11 cellular contexts compared by ENCODE assay signal in the genomic region with DNA sequence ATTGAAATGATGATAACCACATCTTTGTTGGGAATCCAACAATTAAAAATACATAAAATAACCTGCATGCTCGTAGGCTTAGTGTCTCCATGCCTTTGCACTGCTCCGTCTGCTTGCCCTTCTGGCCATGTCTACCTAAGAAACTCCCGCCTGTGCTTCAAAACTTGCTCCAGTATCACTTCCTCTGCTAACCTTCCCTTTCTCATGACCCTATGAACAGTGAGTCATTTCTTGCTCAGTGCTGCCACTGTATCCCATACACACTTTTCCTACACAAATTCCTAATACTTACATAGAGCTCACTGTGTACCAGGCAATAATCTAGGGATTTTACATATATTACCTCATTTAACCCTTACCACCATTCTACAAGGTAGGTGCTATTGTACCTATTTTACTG. TPM values are rescaled to one million over a fixed set of nuclear protein-coding genes. Genes with fewer than 3 reads are reported as not detected.
A peak's percentile ranks its signal among the peaks of the same experiment; 100 is the strongest.
DNase-seq lines count a peak whose midpoint lies in the region; ATAC-seq, FAIRE-seq and TF ChIP-seq lines count a peak whose summit lies in the region.
"Had no signal": no experiment of that assay in that cellular context is flagged by ENCODE, and none has a peak within 500 bp of the region (broad histone marks: within the 10 kb centered on the region; RNA-seq: fewer than 3 reads in every experiment).

No MANE protein-coding gene starts in this region.

- TF ChIP-seq CTCF in HCT116 (IDR thresholded peaks at IDR 0.05 in 2 of 3, conservative IDR thresholded peaks at IDR 0.05 in 1 of 3; ENCODE audit: borderline replicate concordance in 1 of 3, insufficient read depth in 1 of 3, low read depth in 2 of 3, low read length in 2 of 3) (no peak), HepG2 (CRISPR knock-in tag; IDR thresholded peaks at IDR 0.05) (no peak)

- H3K9ac ChIP-seq in HCT116 (ENCODE audit: low read length) (no peak overlapping the region), HepG2 (ENCODE audit: insufficient read depth, low read depth, low read length) (no peak overlapping the region)

- TF ChIP-seq POLR2A in HCT116 (IDR thresholded peaks at IDR 0.05; ENCODE audit: borderline replicate concordance, extremely low read depth, insufficient read depth, insufficient read length) (no peak), HepG2 (IDR thresholded peaks at IDR 0.05; ENCODE audit: insufficient read depth in 1 of 2, low read depth in 2 of 2, low read length in 2 of 2) (no peak)

- TF ChIP-seq RAD21 in HCT116 (IDR thresholded peaks at IDR 0.05; ENCODE audit: low read depth) = no peak
- no peak for TF ChIP-seq RAD21 in HepG2 (CRISPR knock-in tag; IDR thresholded peaks at IDR 0.05)

- H3K4me1 ChIP-seq in HCT116 (ENCODE audit: control insufficient read depth in 1 of 2, insufficient read depth in 2 of 2, low read length in 2 of 2) (peaks cover 0 to 11% of the 10 kb centered on the region in 2 experiments; a peak in 2 of 4 replicates), HepG2 (ENCODE audit: insufficient read depth, low read length) (peaks cover 73% of the 10 kb centered on the region), aorta (ENCODE audit: control insufficient read depth in 1 of 2, insufficient read depth in 2 of 2, low read length in 2 of 2) (no peaks in the 10 kb centered on the region)

- H3K9me2 ChIP-seq in HCT116 (ENCODE audit: insufficient read depth) = no peaks in the 10 kb centered on the region

- 99% methylated on average over 3 of the region's 3 CpGs for WGBS in HepG2 (ENCODE audit: low lambda C conversion rate)
- 91 to 97% methylated on average over 3 of the region's 3 CpGs for WGBS in aorta, 2 donors

- H2AFZ ChIP-seq in HCT116 (ENCODE audit: low read depth, low read length, poor library complexity, severe bottlenecking) = no peak overlapping the region
- H2AFZ ChIP-seq in HepG2 (ENCODE audit: low read length) = no peak overlapping the region

- H3K36me3 ChIP-seq in HCT116 (ENCODE audit: control insufficient read depth in 1 of 2, insufficient read depth in 2 of 2, low read length in 2 of 2) (peaks cover 4 to 28% of the 10 kb centered on the region in 2 experiments), HepG2 (replicated peaks in 1 of 2; ENCODE audit: control insufficient read depth in 1 of 2, insufficient read depth in 2 of 2, low read length in 2 of 2) (peaks cover 12 to 42% of the 10 kb centered on the region in 2 experiments), aorta (ENCODE audit: control insufficient read depth in 1 of 2, insufficient read depth in 2 of 2, low read length in 1 of 2) (peaks cover 0 to 2% of the 10 kb centered on the region in 2 donors)

- peaks cover 15% of the 10 kb centered on the region for H3K79me2 ChIP-seq in HCT116 (ENCODE audit: insufficient read depth, low read length)
- peaks cover 13% of the 10 kb centered on the region for H3K79me2 ChIP-seq in HepG2 (ENCODE audit: insufficient read depth, low read length)

- H3K27me3 ChIP-seq in HCT116 (ENCODE audit: insufficient read depth, low read length) (no peaks in the 10 kb centered on the region), HepG2 (ENCODE audit: control insufficient read depth in 1 of 2, insufficient read depth in 2 of 2, low read length in 2 of 2) (no peaks in the 10 kb centered on the region), aorta (ENCODE audit: control insufficient read depth in 1 of 2, insufficient read depth in 2 of 2, low read length in 1 of 2) (no peaks in the 10 kb centered on the region)

- BruUV-seq in HCT116 (replicated peaks; lab: Mats Ljungman, UMichigan) = no TSS peak
- BruUV-seq in HepG2 (replicated peaks; lab: Mats Ljungman, UMichigan) = no TSS peak

- H3K4me2 ChIP-seq in HCT116 (ENCODE audit: low read length) = 0 out of 2 replicates have a peak overlapping the region, but pooled peaks have one; percentile 0
- no peak overlapping the region for H3K4me2 ChIP-seq in HepG2 (ENCODE audit: low read depth, low read length)

- H3K4me3 ChIP-seq in HCT116 (replicated peaks in 1 of 2; ENCODE audit: low read depth in 1 of 2, low read length in 2 of 2) (no peak overlapping the region), HepG2 (replicated peaks in 1 of 3; ENCODE audit: insufficient read depth in 1 of 3, low read depth in 2 of 3, low read length in 3 of 3) (no peak overlapping the region), aorta (ENCODE audit: low read length in 2 of 2) (no peak overlapping the region)

- no peak overlapping the region for H3K27ac Mint-ChIP-seq in activated CD4-positive, alpha-beta memory T cell treated with anti-CD3 and anti-CD28 coated beads, Interleukin-2, amount 10 ng/mL, durations not matched to agents 7 days and 5 days

- H3K27me3 Mint-ChIP-seq in activated CD4-positive, alpha-beta memory T cell treated with anti-CD3 and anti-CD28 coated beads, Interleukin-2, amount 10 ng/mL, durations not matched to agents 7 days and 5 days = no peaks in the 10 kb centered on the region

- no peak for DNase-seq in HCT116 (ENCODE audit: low read depth, low spot score)
- peak; percentile 18 for DNase-seq in NCI-H226
- DNase-seq in HepG2 (ENCODE audit: low spot score) = no peak
- DNase-seq in aorta = no peak
- no peak for DNase-seq in activated CD4-positive, alpha-beta memory T cell treated with anti-CD3 and anti-CD28 coated beads, Interleukin-2, amount 10 ng/mL, durations not matched to agents 7 days and 5 days
- DNase-seq in ecto neural progenitor cell (ENCODE audit: low spot score) = no peak
- no peak for DNase-seq in stimulated activated naive CD4-positive, alpha-beta T cell treated with Interleukin-2 at 50 U/mL for 16 hours (lab: John Stamatoyannopoulos, UW)
- DNase-seq: amygdala, NCI-H2081, WERI-Rb-1 had no signal

- CTCF ChIA-PET in HCT116 (lab: Charles Lee) (no interaction called here), HepG2 (lab: Yijun Ruan, JAX; ENCODE audit: low intra/inter-chr PET ratio, low total read pairs) (no interaction called here)
- CTCF ChIA-PET in activated CD4-positive, alpha-beta memory T cell treated with anti-CD3 and anti-CD28 coated beads, Interleukin-2, amount 10 ng/mL, durations not matched to agents 7 days and 5 days (lab: Charles Lee) = no interaction called here

- H3K9me3 Mint-ChIP-seq in activated CD4-positive, alpha-beta memory T cell treated with anti-CD3 and anti-CD28 coated beads, Interleukin-2, amount 10 ng/mL, durations not matched to agents 7 days and 5 days = no peaks in the 10 kb centered on the region

- POLR2A ChIA-PET in HCT116 (lab: Charles Lee) (no interaction called here), HepG2 (lab: Yijun Ruan, JAX) (interaction anchor here (1.0 kb wide), 1 partner anchor 32 kb away, joined by 3 read pairs; no protein-coding TSS in a partner anchor)
- POLR2A ChIA-PET in activated CD4-positive, alpha-beta memory T cell treated with anti-CD3 and anti-CD28 coated beads, Interleukin-2, amount 10 ng/mL, durations not matched to agents 7 days and 5 days (lab: Charles Lee) = no interaction called here

- ATAC-seq in GM18519 (IDR thresholded peaks at IDR 0.05; ENCODE audit: low FRiP score, unreplicated experiment) = peak; percentile 84
- peak; percentile 60; the same call in 1 of the 2 replicates for ATAC-seq in HCT116
- ATAC-seq in HepG2 = peak; percentile 32; the same call in 1 of the 3 replicates
- ATAC-seq in aorta (ENCODE audit: low FRiP score) = no peak

- H3K4me1 Mint-ChIP-seq in activated CD4-positive, alpha-beta memory T cell treated with anti-CD3 and anti-CD28 coated beads, Interleukin-2, amount 10 ng/mL, durations not matched to agents 7 days and 5 days = peaks cover 7% of the 10 kb centered on the region

- FAIRE-seq in HepG2 (lab: Jason Lieb, UNC) = no peak

- H4K20me1 ChIP-seq in HCT116 (ENCODE audit: insufficient read depth) (no peaks in the 10 kb centered on the region), HepG2 (ENCODE audit: insufficient read depth, low read length) (no peaks in the 10 kb centered on the region)

- H3K36me3 Mint-ChIP-seq in activated CD4-positive, alpha-beta memory T cell treated with anti-CD3 and anti-CD28 coated beads, Interleukin-2, amount 10 ng/mL, durations not matched to agents 7 days and 5 days (ENCODE audit: low read depth) = peaks cover 60% of the 10 kb centered on the region

- H3K9me3 ChIP-seq in HCT116 (ENCODE audit: control insufficient read depth in 1 of 2, insufficient read depth in 1 of 2, low read depth in 1 of 2, low read length in 2 of 2) = no peaks in the 10 kb centered on the region
- H3K9me3 ChIP-seq in HepG2 (ENCODE audit: low read length) = no peaks in the 10 kb centered on the region
- no peaks in the 10 kb centered on the region for H3K9me3 ChIP-seq in aorta (ENCODE audit: control insufficient read depth, low read length)

- no peak overlapping the region for H3K27ac ChIP-seq in HCT116 (ENCODE audit: low read depth, low read length)
- peak overlapping the region; percentile 18 for H3K27ac ChIP-seq in HepG2 (ENCODE audit: extremely low read length, insufficient read depth, low read length)
- H3K27ac ChIP-seq in aorta (ENCODE audit: low read depth in 1 of 2, low read length in 2 of 2) = no peak overlapping the region
- H3K27ac ChIP-seq: WERI-Rb-1 had no signal

- TF ChIP-seq EP300 in HepG2 (IDR thresholded peaks at IDR 0.05; ENCODE audit: low read depth in 2 of 2, low read length in 2 of 2) (no peak), HepG2 (CRISPR knock-in tag; IDR thresholded peaks at IDR 0.05; ENCODE audit: borderline replicate concordance) (no peak)

- intact Hi-C loops in HCT116 (cut with micrococcal nuclease) = no loop called here
- intact Hi-C loops in HepG2 (cut with micrococcal nuclease; ENCODE audit: unreplicated experiment) = no loop called here
- intact Hi-C loops in aorta (cut with DNase I) = no loop called here

- RAD21 ChIA-PET in HCT116 (lab: Charles Lee; ENCODE audit: low non-redundant PET in 1 of 2, low total read pairs in 2 of 2, uncharacterized antibody in 2 of 2, unreplicated experiment in 2 of 2) = no interaction called here

- in situ Hi-C loops in HepG2 (cut with HindIII; ENCODE audit: extremely low pct_ligation_motif_present, low pct_unique_long_range_greater_than_20kb) = loop anchor here (10.0 kb wide), 1 partner anchor 59 kb away; no protein-coding TSS in a partner anchor

- no peak overlapping the region for H3K4me3 Mint-ChIP-seq in activated CD4-positive, alpha-beta memory T cell treated with anti-CD3 and anti-CD28 coated beads, Interleukin-2, amount 10 ng/mL, durations not matched to agents 7 days and 5 days

RNA-seq across cellular contexts. Expression of a gene that starts 33.5 kb away (rescaled TPM):
- total RNA-seq in HCT116 (2021; ENCODE audit: unreplicated experiment) (34.8 TPM), HepG2 (2016; rRNA removed; fragmentation: Illumina TruSeq; extraction: Trizol) (39.7 and 55.4 TPM in 2 replicates), aorta (10 to 100 TPM; 49.4 to 60.1 TPM)
- 18.6 and 21.6 TPM in 2 replicates for polyA plus RNA-seq in HCT116 (2012)
- 31.4 and 37.1 TPM in 2 replicates for total RNA-seq in HepG2 (2016; cell fraction: cytosol; rRNA removed; fragmentation: Illumina TruSeq; extraction: Trizol; ENCODE audit: low read depth)
- 37.5 and 55.7 TPM in 2 replicates for total RNA-seq in HepG2 (2016; cell fraction: insoluble cytoplasmic fraction; rRNA removed; fragmentation: Illumina TruSeq; extraction: Trizol)
- 23.4 and 26.2 TPM in 2 replicates for total RNA-seq in HepG2 (2016; cell fraction: membrane; rRNA removed; fragmentation: Illumina TruSeq; extraction: Trizol)
- total RNA-seq in HepG2 (2016; cell fraction: nucleus; rRNA removed; fragmentation: Illumina TruSeq; extraction: Trizol) = 66.5 and 76.9 TPM in 2 replicates
- polyA plus RNA-seq in HepG2 (2011; rRNA removed) (40.1 and 53.5 TPM in 2 replicates), aorta (10 to 100 TPM; 10.1 to 23.4 TPM)
- 37.5 and 46.4 TPM in 2 replicates for polyA plus RNA-seq in HepG2 (2011; cell fraction: cytosol; rRNA removed)
- polyA plus RNA-seq in HepG2 (2011; cell fraction: nucleus; rRNA removed) = 19.8 and 20.7 TPM in 2 replicates
- polyA plus RNA-seq in HepG2 (2012) = 38.8 and 42.3 TPM in 2 replicates
- 2.8 and 3.1 TPM in 2 replicates for polyA plus RNA-seq in HepG2 (2016; cell fraction: cytosol; fragmentation: Illumina TruSeq; extraction: Trizol; ENCODE audit: low read depth)
- 21.3 and 22.2 TPM in 2 replicates for polyA plus RNA-seq in HepG2 (2016; cell fraction: insoluble cytoplasmic fraction; fragmentation: Illumina TruSeq; extraction: Trizol; ENCODE audit: low read depth)
- 6.3 and 7.1 TPM in 2 replicates for polyA plus RNA-seq in HepG2 (2016; cell fraction: membrane; fragmentation: Illumina TruSeq; extraction: Trizol; ENCODE audit: low read depth)
- 47.4 and 49.5 TPM in 2 replicates for polyA plus RNA-seq in HepG2 (2016; cell fraction: nucleus; fragmentation: Illumina TruSeq; extraction: Trizol; ENCODE audit: insufficient read depth, low read depth)
- polyA minus RNA-seq in HepG2 (2011; rRNA and poly(A)+ RNA removed; ENCODE audit: low replicate concordance) = 159 and 167 TPM in 2 replicates
- 73.8 and 78.2 TPM in 2 replicates for polyA minus RNA-seq in HepG2 (2011; cell fraction: cytosol; rRNA and poly(A)+ RNA removed)
- polyA minus RNA-seq in HepG2 (2011; cell fraction: nucleus; rRNA and poly(A)+ RNA removed) = 70.7 and 85.5 TPM in 2 replicates
- 10 to 100 TPM; 33.3 TPM for total RNA-seq in activated CD4-positive, alpha-beta memory T cell treated with anti-CD3 and anti-CD28 coated beads, Interleukin-2, amount 10 ng/mL, durations not matched to agents 7 days and 5 days
